ENCODE assay signal across 28 cellular contexts in the genomic region with DNA sequence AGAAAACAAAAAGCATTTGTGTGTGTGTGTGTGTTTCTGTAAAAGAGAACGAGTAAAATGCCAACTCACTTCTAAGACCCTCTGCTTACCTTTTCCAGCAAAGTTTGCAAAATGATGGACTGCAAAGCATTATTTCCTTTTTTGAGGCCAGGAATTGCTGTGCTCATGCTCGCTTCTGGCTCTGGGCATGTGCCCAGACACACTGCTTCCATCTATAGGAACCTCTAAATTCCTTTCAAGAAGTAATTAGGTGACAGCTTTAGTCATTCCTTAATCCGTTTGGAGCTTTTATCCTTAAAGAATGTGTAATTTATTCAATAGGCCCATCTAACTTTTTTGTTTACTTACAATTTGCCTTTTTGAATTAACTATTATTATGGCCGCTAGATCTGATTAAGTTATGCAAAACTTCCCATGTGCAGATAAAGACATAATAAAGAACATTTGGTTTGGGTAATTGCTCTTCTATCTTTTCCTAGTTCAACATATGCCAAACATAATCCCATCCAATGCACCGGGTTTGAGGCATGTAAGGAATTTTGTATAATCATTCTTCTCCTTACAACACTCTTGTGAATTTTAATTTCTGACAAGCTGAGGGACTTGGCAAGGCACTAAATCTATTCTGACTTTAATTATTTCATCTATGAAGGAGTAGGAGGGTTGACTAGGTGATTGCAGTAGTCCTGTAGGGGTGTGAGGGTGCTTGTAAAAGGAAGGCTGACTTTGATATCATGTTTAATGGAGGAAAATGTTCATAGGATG. TPM values are rescaled to one million over a fixed set of nuclear protein-coding genes. Genes with fewer than 3 reads are reported as not detected.
A peak's percentile ranks its signal among the peaks of the same experiment; 100 is the strongest.
DNase-seq lines count a peak whose midpoint lies in the region; TF ChIP-seq lines count a peak whose summit lies in the region.
"Had no signal": no experiment of that assay in that cellular context is flagged by ENCODE, and none has a peak within 500 bp of the region (broad histone marks: within the 10 kb centered on the region; RNA-seq: fewer than 3 reads in every experiment).

No MANE protein-coding gene starts in this region.

- POLR2A ChIA-PET in PC-9 (lab: Charles Lee; ENCODE audit: unreplicated experiment) = no interaction called here

- in situ Hi-C loops in mammary epithelial cell (cut with MboI; ENCODE audit: low sequenced_read_pairs in 2 of 2) = no loop called here

- H3K9me2 ChIP-seq in PC-9 (ENCODE audit: insufficient read depth) = 0 out of 2 replicates have a peak, but pooled peaks cover 4% of the 10 kb centered on the region

- H3K9me3 ChIP-seq in mammary epithelial cell (replicated peaks; ENCODE audit: insufficient read depth, low read length) (no peaks in the 10 kb centered on the region), breast epithelium (no peaks in the 10 kb centered on the region), PC-9 (ENCODE audit: insufficient read depth, low read depth) (0 out of 2 replicates have a peak, but pooled peaks cover 10% of the 10 kb centered on the region), osteoblast (ENCODE audit: low read depth, low read length) (no peaks in the 10 kb centered on the region)
- H3K9me3 ChIP-seq: BLaER1, Peyer's patch, upper lobe of right lung had no signal

- no peak overlapping the region for H3K4me3 ChIP-seq in mammary epithelial cell (replicated peaks in 1 of 3; ENCODE audit: insufficient read depth in 1 of 3, low read depth in 2 of 3, low read length in 3 of 3)
- H3K4me3 ChIP-seq in breast epithelium = no peak overlapping the region
- H3K4me3 ChIP-seq in PC-9 = peak overlapping the region; percentile 15; the same call in 1 of the 2 replicates
- no peak overlapping the region for H3K4me3 ChIP-seq in fibroblast of mammary gland (ENCODE audit: control insufficient read depth, low read depth, low read length)
- H3K4me3 ChIP-seq in osteoblast (ENCODE audit: insufficient read depth, low read length) = no peak overlapping the region
- H3K4me3 ChIP-seq: BLaER1, Peyer's patch, skin epidermis, upper lobe of right lung had no signal

- no TSS peak for BruUV-seq in mammary epithelial cell (replicated peaks; lab: Mats Ljungman, UMichigan)
- no TSS peak for BruUV-seq in PC-9 (replicated peaks; lab: Mats Ljungman, UMichigan)

- H3K4me2 ChIP-seq in mammary epithelial cell (ENCODE audit: insufficient read depth, low read depth, low read length) (no peak overlapping the region), PC-9 (no peak overlapping the region), osteoblast (ENCODE audit: insufficient read depth, low read length) (no peak overlapping the region)
- H3K4me2 ChIP-seq: BLaER1 had no signal

- H2AFZ ChIP-seq in mammary epithelial cell (ENCODE audit: low read depth, low read length) = peak overlapping the region; percentile 43
- no peak overlapping the region for H2AFZ ChIP-seq in PC-9
- H2AFZ ChIP-seq in osteoblast (ENCODE audit: low read length) = no peak overlapping the region

- intact Hi-C loops in mammary epithelial cell (cut with micrococcal nuclease) = no loop called here
- intact Hi-C loops in breast epithelium (cut with DNase I; ENCODE audit: low total_unique reads) = no loop called here
- intact Hi-C loops in PC-9 (cut with micrococcal nuclease; ENCODE audit: unreplicated experiment) = no loop called here

- no peaks in the 10 kb centered on the region for H3F3A ChIP-seq in PC-9 (ENCODE audit: insufficient read depth, low read depth)

- no peak for TF ChIP-seq POLR2A in breast epithelium (IDR thresholded peaks at IDR 0.05)

- CTCF ChIA-PET in mammary epithelial cell (lab: Charles Lee; ENCODE audit: low non-redundant PET) (no interaction called here), PC-9 (lab: Charles Lee) (no interaction called here)

- H3K4me1 ChIP-seq in mammary epithelial cell (ENCODE audit: insufficient read depth, low read length) (peaks cover 6% of the 10 kb centered on the region), breast epithelium (no peaks in the 10 kb centered on the region), PC-9 (replicated peaks; ENCODE audit: insufficient read depth) (peaks cover 10% of the 10 kb centered on the region; the same call in 1 of the 2 replicates), osteoblast (ENCODE audit: insufficient read depth, low read length) (peaks cover 3% of the 10 kb centered on the region)
- H3K4me1 ChIP-seq: BLaER1, Peyer's patch, upper lobe of right lung had no signal

- no peak for DNase-seq in mammary epithelial cell
- DNase-seq in breast epithelium (ENCODE audit: low spot score in 2 of 2) = no peak
- DNase-seq in PC-9 = no peak
- peak; percentile 1 for DNase-seq in fibroblast of mammary gland (ENCODE audit: low read depth)
- DNase-seq in activated T-cell treated with anti-CD3 and anti-CD28 coated beads, Interleukin-2, amount 50 U/mL, for 1 hour = no peak
- no peak for DNase-seq in GM19240 (ENCODE audit: insufficient read length, low spot score)
- no peak for DNase-seq in osteoblast (ENCODE audit: insufficient read length, low spot score, missing footprints)
- no peak for DNase-seq in iPS-NIHi11 (ENCODE audit: low spot score)
- DNase-seq: activated CD4-positive, alpha-beta memory T cell treated with anti-CD3 and anti-CD28 coated beads for 36 hours; activated CD8-positive, alpha-beta memory T cell treated with anti-CD3 and anti-CD28 coated beads, Interleukin-2, amount 50 U/mL, for 48 hours; activated effector memory CD4-positive, alpha-beta T cell treated with Interleukin-2 at 50 U/mL for 16 hours; left colon; NCI-H1417; NCI-H2107; NCI-H446 treated with DMSO at 0.1 percent for 48 hours; NK-92 treated with Interleukin-12 subunit alpha and Interleukin-12 subunit beta, amount 100 ng/mL, for 24 hours; nucleus accumbens; Peyer's patch; stimulated activated CD4-positive, alpha-beta T cell treated with anti-CD3 and anti-CD28 coated beads, Interleukin-1b, Interleukin-23, amount 100 ng/mL, for 48 hours; T-cell; upper lobe of right lung had no signal

- TF ChIP-seq CTCF in mammary epithelial cell (conservative IDR thresholded peaks at IDR 0.05 in 1 of 2, IDR thresholded peaks at IDR 0.05 in 1 of 2; ENCODE audit: extremely low read depth in 1 of 2, insufficient read depth in 1 of 2, low read depth in 1 of 2, low read length in 2 of 2) (no peak), breast epithelium (IDR thresholded peaks at IDR 0.05) (no peak), PC-9 (conservative IDR thresholded peaks at IDR 0.05) (no peak), fibroblast of mammary gland (conservative IDR thresholded peaks at IDR 0.05; ENCODE audit: control insufficient read depth, insufficient read depth, low read depth, low read length) (no peak), osteoblast (IDR thresholded peaks at IDR 0.05; ENCODE audit: extremely low read depth, low read depth, low read length) (no peak)

- H3K79me2 ChIP-seq in mammary epithelial cell (ENCODE audit: insufficient read depth, low read length) = no peaks in the 10 kb centered on the region
- H3K79me2 ChIP-seq in PC-9 (ENCODE audit: low read depth) = no peaks in the 10 kb centered on the region
- H3K79me2 ChIP-seq in osteoblast (ENCODE audit: insufficient read depth, low read length) = no peaks in the 10 kb centered on the region

- WGBS in mammary epithelial cell (ENCODE audit: low coverage, missing lambda C conversion rate) = 63% methylated on average over 5 of the region's 5 CpGs

- H3K9ac ChIP-seq in mammary epithelial cell (ENCODE audit: insufficient read depth, low read length) = no peak overlapping the region
- H3K9ac ChIP-seq: BLaER1 had no signal

- H4K20me1 ChIP-seq in mammary epithelial cell (ENCODE audit: insufficient read depth, low read length) (no peaks in the 10 kb centered on the region), PC-9 (ENCODE audit: insufficient read depth) (no peaks in the 10 kb centered on the region), osteoblast (ENCODE audit: insufficient read depth, low read length) (no peaks in the 10 kb centered on the region)
- H4K20me1 ChIP-seq: BLaER1 had no signal

- H3K27me3 ChIP-seq in mammary epithelial cell (ENCODE audit: insufficient read depth, low read length) = no peaks in the 10 kb centered on the region
- no peaks in the 10 kb centered on the region for H3K27me3 ChIP-seq in breast epithelium
- H3K27me3 ChIP-seq in PC-9 (ENCODE audit: insufficient read depth, low read depth) = no peaks in the 10 kb centered on the region
- H3K27me3 ChIP-seq in osteoblast (ENCODE audit: insufficient read depth, low read length) = no peaks in the 10 kb centered on the region
- H3K27me3 ChIP-seq: BLaER1, Peyer's patch, upper lobe of right lung had no signal

- H3K27ac ChIP-seq in mammary epithelial cell (ENCODE audit: insufficient read depth, low read depth, low read length) (no peak overlapping the region), breast epithelium (no peak overlapping the region), PC-9 (no peak overlapping the region), osteoblast (ENCODE audit: low read depth, low read length) (no peak overlapping the region)
- H3K27ac ChIP-seq: BLaER1, Peyer's patch, skin epidermis, upper lobe of right lung had no signal

- no peaks in the 10 kb centered on the region for H3K36me3 ChIP-seq in mammary epithelial cell (ENCODE audit: insufficient read depth, low read length)
- H3K36me3 ChIP-seq in breast epithelium = no peaks in the 10 kb centered on the region
- H3K36me3 ChIP-seq in PC-9 (ENCODE audit: low read depth) = no peaks in the 10 kb centered on the region
- H3K36me3 ChIP-seq in osteoblast (ENCODE audit: insufficient read depth, low read length) = no peaks in the 10 kb centered on the region
- H3K36me3 ChIP-seq: BLaER1, Peyer's patch, upper lobe of right lung had no signal

- dilution Hi-C loops in mammary epithelial cell (cut with HindIII; ENCODE audit: low sequenced_read_pairs) = no loop called here

RNA-seq across cellular contexts. Expression of a gene that starts 34.7 kb away (rescaled TPM):
- total RNA-seq in mammary epithelial cell (not detected), breast epithelium (under 1 TPM in 1 of 3 donors, not detected in 2; under 0.01 TPM), PC-9 (2021) (not detected in 2 replicates), osteoblast (not detected in 2 replicates)
- polyA plus RNA-seq in mammary epithelial cell = not detected
- not detected for polyA minus RNA-seq in mammary epithelial cell
- total RNA-seq: activated CD4-positive, alpha-beta memory T cell treated with anti-CD3 and anti-CD28 coated beads for 36 hours; bronchial epithelial cell; fibroblast of villous mesenchyme; MCF 10A; pulmonary artery endothelial cell; subcutaneous adipose tissue; upper lobe of right lung had no signal
